ENCODE assay signal across 28 cellular contexts in genomic region chr2:236666646-236667204, GRCh38.
"Had no signal": no experiment of that assay in that cellular context is flagged by ENCODE, and none has a peak within 500 bp of the region (broad histone marks: within the 10 kb centered on the region; RNA-seq: fewer than 3 reads in every experiment).

No MANE protein-coding gene starts in this region.

- H3K4me2 ChIP-seq: smooth muscle cell had no signal

- H3K36me3 ChIP-seq: esophagus squamous epithelium, heart right ventricle, tibial artery, WERI-Rb-1 had no signal

- H3K27ac Mint-ChIP-seq: endodermal cell; naive thymus-derived CD8-positive, alpha-beta T cell; stimulated activated memory B cell treated with anti-CD40 and anti-IgM and Interleukin-4, amounts not matched to agents 10 μg/mL and 1 μg/mL and 100 μg/mL, for 72 hours; stimulated activated naive CD8-positive, alpha-beta T cell treated with anti-CD3 and anti-CD28 coated beads, Interleukin-15, amount 100 ng/mL, for 72 hours; T-helper 17 cell had no signal

- H3K27me3 ChIP-seq: esophagus squamous epithelium, heart right ventricle, tibial artery had no signal

- H3K4me3 ChIP-seq: esophagus squamous epithelium, heart right ventricle, psoas muscle, smooth muscle cell, tibial artery had no signal

- H3K4me1 ChIP-seq: parathyroid adenoma had no signal

- DNase-seq: activated CD4-positive, alpha-beta T cell treated with anti-CD3 and anti-CD28 coated beads for 48 hours; activated CD4-positive, alpha-beta T cell treated with anti-CD3 and anti-CD28 coated beads, Interleukin-2, amount 50 U/mL, for 48 hours; activated gamma-delta T cell; activated naive CD4-positive, alpha-beta T cell treated with anti-CD3 and anti-CD28 coated beads, Interleukin-2, amount 50 U/mL, for 16 hours; amygdala; caudate nucleus; endodermal cell; esophagus squamous epithelium; foreskin melanocyte; left ventricle myocardium superior; midbrain; naive thymus-derived CD8-positive, alpha-beta T cell; nucleus accumbens; psoas muscle; stimulated activated CD4-positive, alpha-beta T cell treated with anti-CD3 and anti-CD28 coated beads, Interleukin-1b, Interleukin-23, amount 100 ng/mL, for 48 hours; stimulated activated CD4-positive, alpha-beta T cell treated with anti-CD3 and anti-CD28 coated beads, Interleukin-4, amount 100 ng/mL, for 4 hours; stimulated activated CD8-positive, alpha-beta memory T cell treated with anti-CD3 and anti-CD28 coated beads, Interleukin-4, amount 100 ng/mL, for 48 hours; stimulated activated naive CD8-positive, alpha-beta T cell treated with anti-CD3 and anti-CD28 coated beads, Interleukin-15, amount 100 ng/mL, for 72 hours; substantia nigra; T-helper 17 cell; T1000; WERI-Rb-1 had no signal

- H3K4me1 Mint-ChIP-seq: stimulated activated memory B cell treated with anti-CD40 and anti-IgM and Interleukin-4, amounts not matched to agents 10 μg/mL and 1 μg/mL and 100 μg/mL, for 72 hours; stimulated activated naive CD8-positive, alpha-beta T cell treated with anti-CD3 and anti-CD28 coated beads, Interleukin-15, amount 100 ng/mL, for 72 hours; T-helper 17 cell had no signal

- H3K9ac ChIP-seq: parathyroid adenoma had no signal

- H3K4me3 Mint-ChIP-seq: endodermal cell; naive thymus-derived CD8-positive, alpha-beta T cell; neural crest cell; stimulated activated memory B cell treated with anti-CD40 and anti-IgM and Interleukin-4, amounts not matched to agents 10 μg/mL and 1 μg/mL and 100 μg/mL, for 72 hours; stimulated activated naive CD8-positive, alpha-beta T cell treated with anti-CD3 and anti-CD28 coated beads, Interleukin-15, amount 100 ng/mL, for 72 hours; T-helper 17 cell had no signal

- H3K27ac ChIP-seq: esophagus squamous epithelium, heart right ventricle, parathyroid adenoma, psoas muscle, tibial artery, WERI-Rb-1 had no signal

- H3K36me3 Mint-ChIP-seq: stimulated activated memory B cell treated with anti-CD40 and anti-IgM and Interleukin-4, amounts not matched to agents 10 μg/mL and 1 μg/mL and 100 μg/mL, for 72 hours had no signal

- H3K79me2 ChIP-seq: parathyroid adenoma had no signal

- H2AFZ ChIP-seq: parathyroid adenoma had no signal
